Comparison of ENCODE assay signal across 1 cellular context in genomic region chr3:24259901-24260512, GRCh38.
A peak's percentile ranks its signal among the peaks of the same experiment; 100 is the strongest.
TF ChIP-seq lines count a peak whose summit lies in the region.

No MANE protein-coding gene starts in this region.

TF ChIP-seq in K562, 482 proteins besides CTCF, POLR2A, EP300 and RAD21 (continued from another document):
- TF ChIP-seq, protein P1, sequence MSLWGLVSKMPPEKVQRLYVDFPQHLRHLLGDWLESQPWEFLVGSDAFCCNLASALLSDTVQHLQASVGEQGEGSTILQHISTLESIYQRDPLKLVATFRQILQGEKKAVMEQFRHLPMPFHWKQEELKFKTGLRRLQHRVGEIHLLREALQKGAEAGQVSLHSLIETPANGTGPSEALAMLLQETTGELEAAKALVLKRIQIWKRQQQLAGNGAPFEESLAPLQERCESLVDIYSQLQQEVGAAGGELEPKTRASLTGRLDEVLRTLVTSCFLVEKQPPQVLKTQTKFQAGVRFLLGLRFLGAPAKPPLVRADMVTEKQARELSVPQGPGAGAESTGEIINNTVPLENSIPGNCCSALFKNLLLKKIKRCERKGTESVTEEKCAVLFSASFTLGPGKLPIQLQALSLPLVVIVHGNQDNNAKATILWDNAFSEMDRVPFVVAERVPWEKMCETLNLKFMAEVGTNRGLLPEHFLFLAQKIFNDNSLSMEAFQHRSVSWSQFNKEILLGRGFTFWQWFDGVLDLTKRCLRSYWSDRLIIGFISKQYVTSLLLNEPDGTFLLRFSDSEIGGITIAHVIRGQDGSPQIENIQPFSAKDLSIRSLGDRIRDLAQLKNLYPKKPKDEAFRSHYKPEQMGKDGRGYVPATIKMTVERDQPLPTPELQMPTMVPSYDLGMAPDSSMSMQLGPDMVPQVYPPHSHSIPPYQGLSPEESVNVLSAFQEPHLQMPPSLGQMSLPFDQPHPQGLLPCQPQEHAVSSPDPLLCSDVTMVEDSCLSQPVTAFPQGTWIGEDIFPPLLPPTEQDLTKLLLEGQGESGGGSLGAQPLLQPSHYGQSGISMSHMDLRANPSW (CRISPR knock-in tag; IDR thresholded peaks at IDR 0.05), result no peak
- no peak for TF ChIP-seq HDAC6 (IDR thresholded peaks at IDR 0.05; ENCODE audit: low read depth, low read length)
- peak; percentile 34 to 43; a peak in 3 of 4 replicates for TF ChIP-seq KDM1A (IDR thresholded peaks at IDR 0.05)
- TF ChIP-seq SAFB2 (IDR thresholded peaks at IDR 0.05; ENCODE audit: borderline replicate concordance, low read depth, low read length, severe bottlenecking), result no peak
- peak; percentile 96 for TF ChIP-seq JUND (IDR thresholded peaks at IDR 0.05; ENCODE audit: borderline replicate concordance, low read depth, low read length)
- TF ChIP-seq JUND (tag; IDR thresholded peaks at IDR 0.05; ENCODE audit: borderline replicate concordance, low read depth, low read length), result peak; percentile 95; the same call in 2 of the 3 replicates
- TF ChIP-seq TEAD4 (IDR thresholded peaks at IDR 0.05; ENCODE audit: low read length), result peak; percentile 77
- TF ChIP-seq TEAD4 (CRISPR knock-in tag; IDR thresholded peaks at IDR 0.05; ENCODE audit: borderline replicate concordance), result no peak
- TF ChIP-seq MTA2 (IDR thresholded peaks at IDR 0.05; ENCODE audit: low read depth), result peak; percentile 37; the same call in 1 of the 2 replicates
- TF ChIP-seq HNRNPLL (IDR thresholded peaks at IDR 0.05; ENCODE audit: low read depth, low read length, poor library complexity, severe bottlenecking), result no peak
- no peak for TF ChIP-seq ZNF639 (CRISPR knock-in tag; conservative IDR thresholded peaks at IDR 0.05 in 1 of 2, IDR thresholded peaks at IDR 0.05 in 1 of 2)
- no peak for TF ChIP-seq NFE2 (IDR thresholded peaks at IDR 0.05; ENCODE audit: low read depth)
- no peak for TF ChIP-seq YY1 (IDR thresholded peaks at IDR 0.05; ENCODE audit: borderline replicate concordance in 1 of 3, control insufficient read depth in 1 of 3, extremely low read depth in 1 of 3, insufficient read depth in 3 of 3, insufficient read length in 1 of 3, insufficient replicate concordance in 2 of 3, low read depth in 1 of 3, low read length in 2 of 3)
- TF ChIP-seq VEZF1 (CRISPR knock-in tag; IDR thresholded peaks at IDR 0.05), result peak; percentile 38
- peak; percentile 10 to 53; a peak in 1 of 4 replicates for TF ChIP-seq TRIM24 (IDR thresholded peaks at IDR 0.05)
- no peak for TF ChIP-seq SMAD3 (CRISPR knock-in tag; conservative IDR thresholded peaks at IDR 0.05)
- TF ChIP-seq BMI1 (IDR thresholded peaks at IDR 0.05; ENCODE audit: low read length), result no peak
- TF ChIP-seq, protein P2, sequence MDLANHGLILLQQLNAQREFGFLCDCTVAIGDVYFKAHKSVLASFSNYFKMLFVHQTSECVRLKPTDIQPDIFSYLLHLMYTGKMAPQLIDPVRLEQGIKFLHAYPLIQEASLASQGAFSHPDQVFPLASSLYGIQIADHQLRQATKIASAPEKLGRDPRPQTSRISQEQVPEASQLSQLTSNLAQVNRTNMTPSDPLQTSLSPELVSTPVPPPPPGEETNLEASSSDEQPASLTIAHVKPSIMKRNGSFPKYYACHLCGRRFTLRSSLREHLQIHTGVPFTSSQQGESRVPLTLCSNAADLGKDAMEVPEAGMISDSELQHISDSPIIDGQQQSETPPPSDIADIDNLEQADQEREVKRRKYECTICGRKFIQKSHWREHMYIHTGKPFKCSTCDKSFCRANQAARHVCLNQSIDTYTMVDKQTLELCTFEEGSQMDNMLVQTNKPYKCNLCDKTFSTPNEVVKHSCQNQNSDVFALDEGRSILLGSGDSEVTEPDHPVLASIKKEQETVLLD (IDR thresholded peaks at IDR 0.05), result no peak
- TF ChIP-seq NELFE (IDR thresholded peaks at IDR 0.05; ENCODE audit: insufficient read depth, insufficient read length), result no peak
- TF ChIP-seq EP400 (IDR thresholded peaks at IDR 0.05), result peak; percentile 44; the same call in 1 of the 2 replicates
- 0 out of 2 replicates have a peak, but pooled peaks have one; percentile 58 for TF ChIP-seq GATAD2B (IDR thresholded peaks at IDR 0.05; ENCODE audit: borderline replicate concordance)
- TF ChIP-seq, protein P3, sequence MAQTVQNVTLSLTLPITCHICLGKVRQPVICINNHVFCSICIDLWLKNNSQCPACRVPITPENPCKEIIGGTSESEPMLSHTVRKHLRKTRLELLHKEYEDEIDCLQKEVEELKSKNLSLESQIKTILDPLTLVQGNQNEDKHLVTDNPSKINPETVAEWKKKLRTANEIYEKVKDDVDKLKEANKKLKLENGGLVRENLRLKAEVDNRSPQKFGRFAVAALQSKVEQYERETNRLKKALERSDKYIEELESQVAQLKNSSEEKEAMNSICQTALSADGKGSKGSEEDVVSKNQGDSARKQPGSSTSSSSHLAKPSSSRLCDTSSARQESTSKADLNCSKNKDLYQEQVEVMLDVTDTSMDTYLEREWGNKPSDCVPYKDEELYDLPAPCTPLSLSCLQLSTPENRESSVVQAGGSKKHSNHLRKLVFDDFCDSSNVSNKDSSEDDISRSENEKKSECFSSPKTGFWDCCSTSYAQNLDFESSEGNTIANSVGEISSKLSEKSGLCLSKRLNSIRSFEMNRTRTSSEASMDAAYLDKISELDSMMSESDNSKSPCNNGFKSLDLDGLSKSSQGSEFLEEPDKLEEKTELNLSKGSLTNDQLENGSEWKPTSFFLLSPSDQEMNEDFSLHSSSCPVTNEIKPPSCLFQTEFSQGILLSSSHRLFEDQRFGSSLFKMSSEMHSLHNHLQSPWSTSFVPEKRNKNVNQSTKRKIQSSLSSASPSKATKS (CRISPR knock-in tag; IDR thresholded peaks at IDR 0.05), result no peak
- no peak for TF ChIP-seq NR1H2 (CRISPR knock-in tag; IDR thresholded peaks at IDR 0.05)
- TF ChIP-seq ZNF384 (IDR thresholded peaks at IDR 0.05; ENCODE audit: low read depth, low read length), result peak; percentile 60
- peak; percentile 86 for TF ChIP-seq PKNOX1 (IDR thresholded peaks at IDR 0.05)
- TF ChIP-seq MAFK (IDR thresholded peaks at IDR 0.05; ENCODE audit: low read length), result no peak
- peak; percentile 43 for TF ChIP-seq TAF9B (IDR thresholded peaks at IDR 0.05; ENCODE audit: partially characterized antibody)
- no peak for TF ChIP-seq NCOA4 (IDR thresholded peaks at IDR 0.05; ENCODE audit: partially characterized antibody)
- TF ChIP-seq ZNF592 (IDR thresholded peaks at IDR 0.05), result peak; percentile 51; the same call in 1 of the 2 replicates
- TF ChIP-seq NFIC (IDR thresholded peaks at IDR 0.05), result 0 out of 2 replicates have a peak, but pooled peaks have one; percentile 20
- TF ChIP-seq, protein P4, sequence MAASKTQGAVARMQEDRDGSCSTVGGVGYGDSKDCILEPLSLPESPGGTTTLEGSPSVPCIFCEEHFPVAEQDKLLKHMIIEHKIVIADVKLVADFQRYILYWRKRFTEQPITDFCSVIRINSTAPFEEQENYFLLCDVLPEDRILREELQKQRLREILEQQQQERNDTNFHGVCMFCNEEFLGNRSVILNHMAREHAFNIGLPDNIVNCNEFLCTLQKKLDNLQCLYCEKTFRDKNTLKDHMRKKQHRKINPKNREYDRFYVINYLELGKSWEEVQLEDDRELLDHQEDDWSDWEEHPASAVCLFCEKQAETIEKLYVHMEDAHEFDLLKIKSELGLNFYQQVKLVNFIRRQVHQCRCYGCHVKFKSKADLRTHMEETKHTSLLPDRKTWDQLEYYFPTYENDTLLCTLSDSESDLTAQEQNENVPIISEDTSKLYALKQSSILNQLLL (CRISPR knock-in tag; IDR thresholded peaks at IDR 0.05; ENCODE audit: borderline replicate concordance), result no peak
- no peak for TF ChIP-seq KDM2B (CRISPR knock-in tag; IDR thresholded peaks at IDR 0.05)
- TF ChIP-seq C11orf30 (IDR thresholded peaks at IDR 0.05; ENCODE audit: low read depth), result no peak
- TF ChIP-seq SMARCE1 (IDR thresholded peaks at IDR 0.05), result peak; percentile 94
